In the genomic region with DNA sequence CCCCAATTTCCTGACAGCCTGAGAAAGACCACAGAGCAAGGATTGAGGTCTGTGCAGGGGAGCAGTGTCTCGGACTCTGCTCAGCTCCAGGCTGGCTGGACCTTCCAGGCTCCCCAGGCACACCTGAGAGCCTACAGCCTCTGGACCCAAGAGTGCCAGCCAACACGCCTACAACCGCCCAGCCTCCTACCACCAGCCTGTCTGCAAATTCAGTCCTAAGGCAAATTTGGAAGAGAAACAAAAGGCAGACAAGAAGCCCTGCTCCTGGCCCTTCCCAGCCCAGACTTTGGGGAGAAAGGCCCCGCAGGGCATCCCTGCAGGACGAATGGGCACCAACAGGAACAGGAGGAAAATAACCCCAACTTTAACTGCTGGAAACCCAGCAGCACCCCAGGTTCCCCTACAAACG, we compare ENCODE assay signal across 8 cellular contexts. TPM values are rescaled to one million over a fixed set of nuclear protein-coding genes. Genes with fewer than 3 reads are reported as not detected.
A peak's percentile ranks its signal among the peaks of the same experiment; 100 is the strongest.
DNase-seq lines count a peak whose midpoint lies in the region; ATAC-seq and TF ChIP-seq lines count a peak whose summit lies in the region.

No MANE protein-coding gene starts in this region.

- H3K36me3 ChIP-seq in OCI-LY1 (ENCODE audit: insufficient read depth, low read length), result no peaks in the 10 kb centered on the region; the same call in 1 of the 2 replicates
- H3K36me3 ChIP-seq in endodermal cell (ENCODE audit: control insufficient read depth, insufficient read depth, low read length), result peaks cover 48% of the 10 kb centered on the region

- DNase-seq in endodermal cell (no peak), AML-193 (lab: John Stamatoyannopoulos, UW) (no peak)
- peak in 2 of 10 donors; percentile 16 to 52 for DNase-seq in naive thymus-derived CD8-positive, alpha-beta T cell
- DNase-seq in effector CD4-positive, alpha-beta T cell, result no peak
- no peak for DNase-seq in stimulated activated CD4-positive, alpha-beta T cell treated with anti-CD3 and anti-CD28 coated beads, Interleukin-4, amount 100 ng/mL, for 4 hours
- DNase-seq in activated CD4-positive, alpha-beta T cell treated with anti-CD3 and anti-CD28 coated beads for 48 hours, result no peak

- no peak overlapping the region for H2AFZ ChIP-seq in OCI-LY1 (ENCODE audit: low read length)

- H3K79me2 ChIP-seq in OCI-LY1 (ENCODE audit: insufficient read depth, low read length), result no peaks in the 10 kb centered on the region

- H3K36me3 Mint-ChIP-seq in endodermal cell (ENCODE audit: low read depth), result peaks cover 20% of the 10 kb centered on the region
- H3K36me3 Mint-ChIP-seq in naive thymus-derived CD8-positive, alpha-beta T cell, result peaks cover 0 to 2% (median 0%) of the 10 kb centered on the region in 3 donors

- no peaks in the 10 kb centered on the region for H3F3A ChIP-seq in OCI-LY1 (ENCODE audit: insufficient read depth, low read length)

- H3K27ac ChIP-seq in C4-2B (peak overlapping the region; percentile 70), OCI-LY1 (ENCODE audit: low read depth, low read length, poor library complexity, severe bottlenecking) (no peak overlapping the region), endodermal cell (ENCODE audit: low read depth, low read length) (no peak overlapping the region)

- ATAC-seq in naive thymus-derived CD8-positive, alpha-beta T cell, result no peak

- H3K9me2 ChIP-seq in OCI-LY1 (ENCODE audit: low read depth, low read length), result no peaks in the 10 kb centered on the region

- H3K4me3 Mint-ChIP-seq in endodermal cell, result peak overlapping the region; percentile 95
- H3K4me3 Mint-ChIP-seq in naive thymus-derived CD8-positive, alpha-beta T cell, result peak overlapping the region; percentile 85 to 93 (median 87)

- peaks cover 17% of the 10 kb centered on the region for H3K27me3 Mint-ChIP-seq in endodermal cell (ENCODE audit: insufficient read depth)
- no peaks in the 10 kb centered on the region for H3K27me3 Mint-ChIP-seq in naive thymus-derived CD8-positive, alpha-beta T cell

- peaks cover 18% of the 10 kb centered on the region for H3K4me1 ChIP-seq in OCI-LY1 (ENCODE audit: insufficient read depth, low read length, severe bottlenecking)
- peaks cover 24% of the 10 kb centered on the region for H3K4me1 ChIP-seq in endodermal cell (ENCODE audit: control insufficient read depth, insufficient read depth, low read length)

- WGBS in endodermal cell (ENCODE audit: insufficient coverage in 1 of 2, insufficient read length in 1 of 2), 2 experiments, result 43 to 58% methylated on average over 2 to 6 of the region's 6 CpGs

- H3K27ac Mint-ChIP-seq in endodermal cell, result no peak overlapping the region
- H3K27ac Mint-ChIP-seq in naive thymus-derived CD8-positive, alpha-beta T cell, result peak overlapping the region in 7 of 10 donors; percentile 3 to 85 (median 61)

- peaks cover 45% of the 10 kb centered on the region for H3K4me1 Mint-ChIP-seq in endodermal cell
- H3K4me1 Mint-ChIP-seq in naive thymus-derived CD8-positive, alpha-beta T cell, result peaks cover 37 to 62% (median 55%) of the 10 kb centered on the region in 4 donors

- no peaks in the 10 kb centered on the region; the same call in 1 of the 2 replicates for H4K20me1 ChIP-seq in OCI-LY1 (ENCODE audit: insufficient read depth, low read length)

- H3K9me3 Mint-ChIP-seq in endodermal cell, result no peaks in the 10 kb centered on the region
- H3K9me3 Mint-ChIP-seq in naive thymus-derived CD8-positive, alpha-beta T cell, result no peaks in the 10 kb centered on the region

- peak overlapping the region; percentile 97 for H3K4me2 ChIP-seq in OCI-LY1 (ENCODE audit: low read length)

- POLR2A ChIA-PET in naive thymus-derived CD8-positive, alpha-beta T cell (lab: Charles Lee), result no interaction called here

- peak overlapping the region; percentile 34; the same call in 1 of the 2 replicates for H3K9ac ChIP-seq in OCI-LY1 (ENCODE audit: low read length)
- H3K9ac ChIP-seq in endodermal cell (ENCODE audit: extremely low read depth, low read length, poor library complexity, severe bottlenecking), result peak overlapping the region; percentile 77

- H3K9me3 ChIP-seq in OCI-LY1 (ENCODE audit: low read length) (no peaks in the 10 kb centered on the region), endodermal cell (ENCODE audit: control insufficient read depth, low read length) (no peaks in the 10 kb centered on the region)

- H3K4me3 ChIP-seq in OCI-LY1 (ENCODE audit: low read depth, low read length, poor library complexity, severe bottlenecking) (peak overlapping the region; percentile 68), endodermal cell (ENCODE audit: low read length) (peak overlapping the region; percentile 88)

- H3K27me3 ChIP-seq in OCI-LY1 (ENCODE audit: insufficient read depth, low read length), result no peaks in the 10 kb centered on the region; the same call in 1 of the 2 replicates
- H3K27me3 ChIP-seq in endodermal cell (ENCODE audit: control insufficient read depth, insufficient read depth, low read length, poor library complexity, severe bottlenecking), result no peaks in the 10 kb centered on the region

- TF ChIP-seq CTCF in C4-2B (conservative IDR thresholded peaks at IDR 0.05) (no peak), OCI-LY1 (IDR thresholded peaks at IDR 0.05; ENCODE audit: low read length) (no peak), endodermal cell (conservative IDR thresholded peaks at IDR 0.05) (no peak)

RNA-seq across cellular contexts. Expression of gene HS6ST1, which starts 1.9 kb away (rescaled TPM):
- 100 to 1,000 TPM in 1 of 2 donors, 10 to 100 TPM in 1; 93.0 to 106 TPM for total RNA-seq in endodermal cell
- polyA plus RNA-seq in endodermal cell (2013, experiment 1 of 2), result 81.5 TPM
- polyA plus RNA-seq in endodermal cell (2013, experiment 2 of 2), result 79.0 TPM
- 10 to 100 TPM; 14.4 to 15.2 TPM for total RNA-seq in naive thymus-derived CD8-positive, alpha-beta T cell
- polyA plus RNA-seq in naive thymus-derived CD8-positive, alpha-beta T cell, result 1 to 10 TPM; 3.2 to 4.2 (median 3.5) TPM

Comparison
In these comparisons a context has a peak if more than half of its experiments do, and no peak if none do; other contexts are left out.
1. RNA of gene HS6ST1, which starts 1.9 kb away (total RNA-seq): 93.0 to 106 TPM in endodermal cell; 14.4 to 15.2 TPM in naive thymus-derived CD8-positive, alpha-beta T cell; every median in the first group is over 4 times any median in the second.